Comparison of ENCODE assay signal across 8 cellular contexts in genomic region chr1:200971955-200972711, GRCh38. TPM values are rescaled to one million over a fixed set of nuclear protein-coding genes. Genes with fewer than 3 reads are reported as not detected.
DNase-seq lines count a peak whose midpoint lies in the region; ATAC-seq, FAIRE-seq and TF ChIP-seq lines count a peak whose summit lies in the region.

No MANE protein-coding gene starts in this region.

- intact Hi-C loops in A673 (cut with micrococcal nuclease; ENCODE audit: unreplicated experiment): loop anchor here (1.0 to 5.0 kb wide), 3 partner anchors 142 to 435 kb away; no protein-coding TSS in a partner anchor

- H3K36me3 Mint-ChIP-seq in stimulated activated effector memory CD8-positive, alpha-beta T cell treated with anti-CD3 and anti-CD28 coated beads, Interleukin-12 subunit alpha, Interleukin-12 subunit beta, amount 100 ng/mL, for 72 hours: peaks cover 87% of the 10 kb centered on the region

- no peaks in the 10 kb centered on the region for H3K9me3 Mint-ChIP-seq in stimulated activated effector memory CD8-positive, alpha-beta T cell treated with anti-CD3 and anti-CD28 coated beads, Interleukin-12 subunit alpha, Interleukin-12 subunit beta, amount 100 ng/mL, for 72 hours

- no peak overlapping the region for H3K4me3 ChIP-seq in A673 (ENCODE audit: low read depth, low read length, poor library complexity, severe bottlenecking)

- no peak for TF ChIP-seq POLR2A in GM12892 (IDR thresholded peaks at IDR 0.05; ENCODE audit: low read depth, low read length)

- BruUV-seq in A673 (replicated peaks; lab: Mats Ljungman, UMichigan): no TSS peak

- H3K27ac ChIP-seq in A673 (ENCODE audit: low read depth, low read length, poor library complexity, severe bottlenecking): no peak overlapping the region

- no peaks in the 10 kb centered on the region for H3K27me3 ChIP-seq in A673 (replicated peaks; ENCODE audit: insufficient read depth, low read depth, low read length, poor library complexity)

- H3K9me3 ChIP-seq in A673 (ENCODE audit: low read depth, low read length, poor library complexity, severe bottlenecking): no peaks in the 10 kb centered on the region

- no peak overlapping the region for H3K4me3 Mint-ChIP-seq in stimulated activated effector memory CD8-positive, alpha-beta T cell treated with anti-CD3 and anti-CD28 coated beads, Interleukin-12 subunit alpha, Interleukin-12 subunit beta, amount 100 ng/mL, for 72 hours

- H3K27ac Mint-ChIP-seq in stimulated activated effector memory CD8-positive, alpha-beta T cell treated with anti-CD3 and anti-CD28 coated beads, Interleukin-12 subunit alpha, Interleukin-12 subunit beta, amount 100 ng/mL, for 72 hours: no peak overlapping the region

- FAIRE-seq in GM12892 (lab: Jason Lieb, UNC): peak; percentile 92

- no peak for ATAC-seq in stimulated activated effector memory CD8-positive, alpha-beta T cell treated with anti-CD3 and anti-CD28 coated beads, Interleukin-12 subunit alpha, Interleukin-12 subunit beta, amount 100 ng/mL, for 72 hours
- ATAC-seq in HG03095 (IDR thresholded peaks at IDR 0.05; ENCODE audit: unreplicated experiment): no peak

- H3K4me1 ChIP-seq in A673 (ENCODE audit: insufficient read depth, low read length, poor library complexity, severe bottlenecking): no peaks in the 10 kb centered on the region

- no peaks in the 10 kb centered on the region for H3K36me3 ChIP-seq in A673 (ENCODE audit: insufficient read depth, low read length, poor library complexity, severe bottlenecking)

- CTCF ChIA-PET in A673 (lab: Charles Lee): interaction anchor here (0.5 to 3.0 kb wide), 16 partner anchors 10 to 477 kb away, joined by 3 to 42 read pairs (median 4); partner anchors contain the start of gene CACNA1S

- POLR2A ChIA-PET in A673 (lab: Charles Lee; ENCODE audit: low non-redundant PET): no interaction called here

- H3K4me1 Mint-ChIP-seq in stimulated activated effector memory CD8-positive, alpha-beta T cell treated with anti-CD3 and anti-CD28 coated beads, Interleukin-12 subunit alpha, Interleukin-12 subunit beta, amount 100 ng/mL, for 72 hours: peaks cover 17% of the 10 kb centered on the region

- peak; percentile 82 for TF ChIP-seq CTCF in A673 (conservative IDR thresholded peaks at IDR 0.05; ENCODE audit: low read depth, low read length)

- DNase-seq in A673 (ENCODE audit: low spot score) (peak; percentile 83), GM12892 (ENCODE audit: insufficient read length) (peak; percentile 72), NCI-H69 (lab: John Stamatoyannopoulos, UW) (peak; percentile 81), epidermal melanocyte (ENCODE audit: insufficient read length, low spot score) (peak; percentile 77), myocyte (ENCODE audit: low read depth) (peak; percentile 66)
- DNase-seq in activated CD8-positive, alpha-beta memory T cell treated with anti-CD3 and anti-CD28 coated beads for 24 hours: peak; percentile 87
- DNase-seq in stimulated activated effector memory CD8-positive, alpha-beta T cell treated with anti-CD3 and anti-CD28 coated beads, Interleukin-12 subunit alpha, Interleukin-12 subunit beta, amount 100 ng/mL, for 72 hours (ENCODE audit: low spot score in 2 of 2): peak; percentile 47 to 74

RNA-seq across cellular contexts. Expression of gene KIF21B, which starts 51.4 kb away (rescaled TPM):
- total RNA-seq in A673 (2021) (0.60 and 1.5 TPM in 2 replicates), myocyte (0.03 and 0.31 TPM in 2 replicates)
- polyA plus RNA-seq in GM12892 (2012; ENCODE audit: missing spikeins): 7.1 TPM
- 0.13 TPM for polyA plus RNA-seq in myocyte (2012)
